ENCODE assay signal across 1 cellular context in the genomic region with DNA sequence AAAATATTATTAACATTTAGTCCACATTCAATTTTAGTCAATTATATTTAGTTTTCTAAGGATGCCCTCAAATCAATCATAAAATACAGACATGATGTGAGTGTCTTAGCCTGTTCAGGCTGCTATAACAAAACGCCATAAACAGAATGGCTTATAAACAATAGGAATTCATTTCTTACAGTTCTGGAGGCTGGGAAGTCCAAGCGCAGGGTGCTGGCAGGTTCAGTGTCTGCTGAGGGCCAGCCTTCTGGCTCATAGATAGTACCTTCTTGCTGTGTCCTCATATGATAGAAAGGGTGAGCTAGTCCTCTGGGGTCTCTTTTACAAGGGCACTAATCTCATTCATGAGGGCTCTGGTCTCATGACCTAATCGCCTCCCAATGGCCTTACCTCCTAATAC.
TF ChIP-seq lines count a peak whose summit lies in the region.

No MANE protein-coding gene starts in this region.

TF ChIP-seq in HepG2, 621 proteins besides CTCF, POLR2A, EP300 and RAD21 (continued from another document):
- TF ChIP-seq ZMYM3 (CRISPR knock-in tag; IDR thresholded peaks at IDR 0.05) = no peak
